ENCODE assay signal across 9 cellular contexts in the genomic region with DNA sequence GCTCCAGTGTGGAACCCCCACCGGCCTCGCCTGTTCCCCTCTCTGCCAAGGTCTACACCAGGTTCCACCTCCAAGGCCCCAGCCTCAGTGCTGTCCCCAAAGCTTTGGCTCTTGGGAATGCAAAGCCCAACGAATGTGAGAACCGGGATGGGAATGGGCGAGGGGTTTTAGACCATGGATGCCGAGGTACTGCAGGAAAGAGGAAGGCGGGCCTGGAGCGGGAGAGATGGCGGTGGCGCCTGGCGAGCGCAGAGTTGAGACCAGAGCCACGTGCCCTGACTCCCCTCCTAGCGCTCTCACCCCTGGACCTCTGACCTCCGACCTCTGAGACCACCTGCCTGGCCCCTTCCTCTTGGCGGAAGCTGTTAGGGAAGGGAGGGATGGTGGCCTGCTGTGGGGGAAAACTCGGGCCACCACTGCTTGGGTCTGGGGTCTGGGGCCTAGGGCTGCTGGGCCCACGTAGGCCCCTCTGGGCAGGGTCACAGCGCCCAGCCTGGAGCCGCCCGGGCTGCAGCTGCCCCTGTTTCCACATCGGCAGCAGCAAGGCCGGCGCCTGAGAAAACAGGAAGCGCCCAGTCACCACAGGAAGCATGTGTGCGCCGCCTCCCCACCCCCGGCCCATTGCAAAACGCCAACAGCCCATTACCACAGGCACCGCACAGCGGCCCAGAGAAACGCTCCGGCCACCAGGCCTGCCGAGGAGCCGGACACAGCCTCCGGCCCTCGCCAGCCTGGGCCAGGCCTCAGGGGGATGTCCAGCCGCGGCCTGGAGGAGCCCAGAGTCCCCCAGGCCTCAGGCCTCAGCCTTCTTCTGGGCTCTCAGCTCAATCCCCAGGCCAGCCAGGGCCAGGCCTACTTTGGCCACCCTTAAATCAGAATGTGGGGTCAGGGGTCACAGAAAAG. TPM values are rescaled to one million over a fixed set of nuclear protein-coding genes. Genes with fewer than 3 reads are reported as not detected.
A peak's percentile ranks its signal among the peaks of the same experiment; 100 is the strongest.
DNase-seq lines count a peak whose midpoint lies in the region; ATAC-seq and FAIRE-seq lines count a peak whose summit lies in the region.
"Had no signal": no experiment of that assay in that cellular context is flagged by ENCODE, and none has a peak within 500 bp of the region (broad histone marks: within the 10 kb centered on the region; RNA-seq: fewer than 3 reads in every experiment).

No MANE protein-coding gene starts in this region.

- no peak for FAIRE-seq in urothelium cell line (lab: Jason Lieb, UNC)

- peak; percentile 65 for ATAC-seq in GM19395 (IDR thresholded peaks at IDR 0.05; ENCODE audit: unreplicated experiment)

- DNase-seq in NOMO-1 treated with dmso at 0.1 percent for 144 hours (lab: John Stamatoyannopoulos, UW; ENCODE audit: unreplicated experiment): peak; percentile 91
- DNase-seq in activated gamma-delta T cell treated with Interleukin-2 at 50 U/mL for 16 hours: peak; percentile 65
- DNase-seq in iPS-NIHi11 (ENCODE audit: low spot score): peak; percentile 23
- peak; percentile 39 for DNase-seq in stimulated activated CD8-positive, alpha-beta memory T cell treated with anti-CD3 and anti-CD28 coated beads, Interleukin-12 subunit alpha, Interleukin-12 subunit beta, amount 100 ng/mL, for 1 hour (ENCODE audit: low read depth)
- no peak for DNase-seq in urothelium cell line (ENCODE audit: low spot score)
- DNase-seq in NCI-H2196 treated with DMSO at 0.1 percent for 48 hours (lab: John Stamatoyannopoulos, UW; ENCODE audit: unreplicated experiment): no peak
- no peak for DNase-seq in cerebellum (ENCODE audit: low spot score)

RNA-seq across cellular contexts. Expression of a gene that starts 13.8 kb away (rescaled TPM):
- 10.7 TPM for total RNA-seq in cerebellum

RNA-seq across cellular contexts. Expression of a gene that starts 16.2 kb away (rescaled TPM):
- total RNA-seq in cerebellum: 1.2 TPM
- total RNA-seq: NCI-H460 had no signal

RNA-seq across cellular contexts. Expression of a gene that starts 31.7 kb away (rescaled TPM):
- total RNA-seq in cerebellum: 55.3 TPM

RNA-seq across cellular contexts. Expression of a gene that starts 42.1 kb away (rescaled TPM):
- total RNA-seq in cerebellum: 0.18 TPM

RNA-seq across cellular contexts. Expression of a gene that starts 54.4 kb away (rescaled TPM):
- total RNA-seq in cerebellum: not detected

Comparison
In these comparisons a context has a peak if more than half of its experiments do, and no peak if none do; other contexts are left out.
1. DNase-seq: peak in NOMO-1 treated with dmso at 0.1 percent for 144 hours (single experiment), activated gamma-delta T cell treated with Interleukin-2 at 50 U/mL for 16 hours (single experiment), iPS-NIHi11 (single experiment) and stimulated activated CD8-positive, alpha-beta memory T cell treated with anti-CD3 and anti-CD28 coated beads, Interleukin-12 subunit alpha, Interleukin-12 subunit beta, amount 100 ng/mL, for 1 hour (single experiment); none in urothelium cell line (single experiment), NCI-H2196 treated with DMSO at 0.1 percent for 48 hours (single experiment) and cerebellum (single experiment).